8 cellular contexts compared by ENCODE assay signal in the genomic region with DNA sequence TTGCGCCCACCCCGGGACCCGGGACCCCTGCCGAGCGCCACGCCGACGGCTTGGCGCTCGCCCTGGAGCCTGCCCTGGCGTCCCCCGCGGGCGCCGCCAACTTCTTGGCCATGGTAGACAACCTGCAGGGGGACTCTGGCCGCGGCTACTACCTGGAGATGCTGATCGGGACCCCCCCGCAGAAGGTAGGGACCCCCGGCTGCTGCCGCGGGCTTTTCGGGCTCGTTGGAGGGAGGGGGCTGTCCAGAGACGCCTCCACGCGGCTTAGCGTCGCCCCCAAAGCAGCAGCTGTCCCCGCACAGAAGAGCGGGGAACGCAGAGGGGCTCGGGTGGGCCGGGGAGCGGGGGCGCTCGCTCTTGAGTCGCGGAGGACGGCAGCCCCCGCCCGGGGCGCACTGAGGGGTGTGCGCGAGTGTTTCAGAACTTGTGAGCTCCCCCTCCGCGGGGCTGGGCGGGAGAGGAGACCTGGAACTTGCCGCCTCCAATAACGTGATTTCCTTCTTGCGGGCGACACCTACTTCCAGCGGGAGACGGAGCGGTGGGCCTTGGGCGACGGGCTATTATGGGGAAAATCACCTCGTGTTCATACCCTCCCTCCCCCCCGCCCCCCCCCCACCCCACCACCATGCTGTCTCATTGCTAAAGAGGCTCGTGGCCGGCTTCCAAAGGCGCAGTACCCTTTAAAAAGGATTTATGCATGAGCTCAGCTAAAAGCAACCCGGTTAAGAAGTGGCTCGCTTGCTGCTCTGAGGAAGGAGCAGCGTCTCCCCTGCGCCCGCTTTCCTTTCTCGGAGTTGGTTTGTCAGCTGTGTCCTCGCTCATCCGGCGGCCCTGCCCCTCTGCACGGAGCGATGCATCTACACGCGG. TPM values are rescaled to one million over a fixed set of nuclear protein-coding genes. Genes with fewer than 3 reads are reported as not detected.
A peak's percentile ranks its signal among the peaks of the same experiment; 100 is the strongest.
DNase-seq lines count a peak whose midpoint lies in the region; ATAC-seq lines count a peak whose summit lies in the region.

No MANE protein-coding gene starts in this region.

- ATAC-seq in activated T-cell treated with anti-CD3 and anti-CD28 coated beads, Interleukin-2, amount 50 U/mL, for 4 hours = peak in 1 of 2 donors; percentile 19
- ATAC-seq in left colon (peak; percentile 34), HG03159 (IDR thresholded peaks at IDR 0.05; ENCODE audit: unreplicated experiment) (no peak), HG03135 (IDR thresholded peaks at IDR 0.05; ENCODE audit: unreplicated experiment) (no peak)
- peak; percentile 27 for ATAC-seq in stimulated activated memory B cell treated with anti-CD40 and anti-IgM and Interleukin-4, amounts not matched to agents 10 μg/mL and 1 μg/mL and 100 μg/mL, for 72 hours

- peak overlapping the region; percentile 85 for H3K9ac ChIP-seq in NT2/D1 (ENCODE audit: insufficient read length, low read depth)

- H3K9me3 Mint-ChIP-seq in activated T-cell treated with anti-CD3 and anti-CD28 coated beads, Interleukin-2, amount 50 U/mL, for 4 hours = no peaks in the 10 kb centered on the region
- H3K9me3 Mint-ChIP-seq in dendritic cell treated with granulocyte-macrophage colony-stimulating factor and Interleukin-4, amounts not matched to agents 40 ng/mL and 50 ng/mL, for 4 days = no peaks in the 10 kb centered on the region
- H3K9me3 Mint-ChIP-seq in stimulated activated memory B cell treated with anti-CD40 and anti-IgM and Interleukin-4, amounts not matched to agents 10 μg/mL and 1 μg/mL and 100 μg/mL, for 72 hours = no peaks in the 10 kb centered on the region

- no peak overlapping the region for H3K27ac Mint-ChIP-seq in dendritic cell treated with granulocyte-macrophage colony-stimulating factor and Interleukin-4, amounts not matched to agents 40 ng/mL and 50 ng/mL, for 4 days
- peak overlapping the region; percentile 52 for H3K27ac Mint-ChIP-seq in stimulated activated memory B cell treated with anti-CD40 and anti-IgM and Interleukin-4, amounts not matched to agents 10 μg/mL and 1 μg/mL and 100 μg/mL, for 72 hours

- H3K36me3 Mint-ChIP-seq in activated T-cell treated with anti-CD3 and anti-CD28 coated beads, Interleukin-2, amount 50 U/mL, for 4 hours (ENCODE audit: insufficient read depth) = no peaks in the 10 kb centered on the region
- H3K36me3 Mint-ChIP-seq in dendritic cell treated with granulocyte-macrophage colony-stimulating factor and Interleukin-4, amounts not matched to agents 40 ng/mL and 50 ng/mL, for 4 days (ENCODE audit: low read depth) = no peaks in the 10 kb centered on the region
- H3K36me3 Mint-ChIP-seq in stimulated activated memory B cell treated with anti-CD40 and anti-IgM and Interleukin-4, amounts not matched to agents 10 μg/mL and 1 μg/mL and 100 μg/mL, for 72 hours = peaks cover 8% of the 10 kb centered on the region

- peaks cover 37% of the 10 kb centered on the region for H3K27me3 Mint-ChIP-seq in activated T-cell treated with anti-CD3 and anti-CD28 coated beads, Interleukin-2, amount 50 U/mL, for 4 hours (ENCODE audit: low read depth)
- H3K27me3 Mint-ChIP-seq in dendritic cell treated with granulocyte-macrophage colony-stimulating factor and Interleukin-4, amounts not matched to agents 40 ng/mL and 50 ng/mL, for 4 days = peaks cover 59% of the 10 kb centered on the region
- no peaks in the 10 kb centered on the region for H3K27me3 Mint-ChIP-seq in stimulated activated memory B cell treated with anti-CD40 and anti-IgM and Interleukin-4, amounts not matched to agents 10 μg/mL and 1 μg/mL and 100 μg/mL, for 72 hours

- H3K4me3 Mint-ChIP-seq in activated T-cell treated with anti-CD3 and anti-CD28 coated beads, Interleukin-2, amount 50 U/mL, for 4 hours = peak overlapping the region; percentile 67
- peak overlapping the region; percentile 60 for H3K4me3 Mint-ChIP-seq in dendritic cell treated with granulocyte-macrophage colony-stimulating factor and Interleukin-4, amounts not matched to agents 40 ng/mL and 50 ng/mL, for 4 days
- peak overlapping the region; percentile 83 for H3K4me3 Mint-ChIP-seq in stimulated activated memory B cell treated with anti-CD40 and anti-IgM and Interleukin-4, amounts not matched to agents 10 μg/mL and 1 μg/mL and 100 μg/mL, for 72 hours

- peaks cover 6% of the 10 kb centered on the region for H3K36me3 ChIP-seq in NT2/D1 (ENCODE audit: insufficient read depth, insufficient read length, low read length)

- H3K27me3 ChIP-seq in NT2/D1 (ENCODE audit: insufficient read depth, insufficient read length) = peaks cover 18% of the 10 kb centered on the region

- intact Hi-C loops in dendritic cell treated with granulocyte-macrophage colony-stimulating factor and Interleukin-4, amounts not matched to agents 40 ng/mL and 50 ng/mL, for 4 days (cut with micrococcal nuclease) = no loop called here
- intact Hi-C loops in left colon (cut with DNase I, micrococcal nuclease) = no loop called here

- no peak for DNase-seq in activated T-cell treated with anti-CD3 and anti-CD28 coated beads, Interleukin-2, amount 50 U/mL, for 4 hours
- DNase-seq in activated T-cell treated with anti-CD3 and anti-CD28 coated beads for 4 hours (no peak), NT2/D1 (ENCODE audit: low read depth, low spot score) (no peak), left colon (peak; percentile 65 to 66)

- peaks cover 9% of the 10 kb centered on the region for H3K4me1 ChIP-seq in NT2/D1 (ENCODE audit: insufficient read depth, insufficient read length)

- no peaks in the 10 kb centered on the region for H3K9me3 ChIP-seq in NT2/D1 (ENCODE audit: insufficient read depth, low read length)

- H3K4me1 Mint-ChIP-seq in activated T-cell treated with anti-CD3 and anti-CD28 coated beads, Interleukin-2, amount 50 U/mL, for 4 hours (ENCODE audit: low read depth) = peaks cover 7% of the 10 kb centered on the region
- H3K4me1 Mint-ChIP-seq in dendritic cell treated with granulocyte-macrophage colony-stimulating factor and Interleukin-4, amounts not matched to agents 40 ng/mL and 50 ng/mL, for 4 days (ENCODE audit: low read depth) = no peaks in the 10 kb centered on the region
- peaks cover 28% of the 10 kb centered on the region for H3K4me1 Mint-ChIP-seq in stimulated activated memory B cell treated with anti-CD40 and anti-IgM and Interleukin-4, amounts not matched to agents 10 μg/mL and 1 μg/mL and 100 μg/mL, for 72 hours

- H3K4me3 ChIP-seq in NT2/D1 (ENCODE audit: insufficient read length, low read depth) = peak overlapping the region; percentile 63

RNA-seq across cellular contexts. Expression of gene BACE2, which starts 0.7 kb away (rescaled TPM):
- under 1 TPM; 0.32 to 0.53 (median 0.38) TPM for total RNA-seq in activated T-cell treated with anti-CD3 and anti-CD28 coated beads, Interleukin-2, amount 50 U/mL, for 4 hours
- total RNA-seq in left colon = 10 to 100 TPM; 59.3 to 65.1 TPM

Comparison
In these comparisons a context has a peak if more than half of its experiments do, and no peak if none do; other contexts are left out.
1. ATAC-seq: peak in left colon (single experiment) and stimulated activated memory B cell treated with anti-CD40 and anti-IgM and Interleukin-4, amounts not matched to agents 10 μg/mL and 1 μg/mL and 100 μg/mL, for 72 hours (single experiment); none in HG03159 (single experiment) and HG03135 (single experiment).
2. DNase-seq: peak in left colon (2 of 2); none in activated T-cell treated with anti-CD3 and anti-CD28 coated beads, Interleukin-2, amount 50 U/mL, for 4 hours (single experiment), activated T-cell treated with anti-CD3 and anti-CD28 coated beads for 4 hours (single experiment) and NT2/D1 (single experiment).
3. RNA of gene BACE2, which starts 0.7 kb away (total RNA-seq): 59.3 to 65.1 TPM in left colon; 0.32 to 0.53 TPM in activated T-cell treated with anti-CD3 and anti-CD28 coated beads, Interleukin-2, amount 50 U/mL, for 4 hours; every median in the first group is over 10 times any median in the second.
4. Peak in every context shown above with its lines, with median percentiles within 50 percentile points of each other: H3K4me3 Mint-ChIP-seq.